ENCODE assay signal across 26 cellular contexts in genomic region chr13:105785436-105785835, GRCh38.
"Had no signal": no experiment of that assay in that cellular context is flagged by ENCODE, and none has a peak within 500 bp of the region (broad histone marks: within the 10 kb centered on the region; RNA-seq: fewer than 3 reads in every experiment).

No MANE protein-coding gene starts in this region.

- DNase-seq: stimulated activated CD4-positive, alpha-beta T cell treated with anti-CD3 and anti-CD28 coated beads, Interleukin-2, amount 100 ng/mL, for 48 hours; stimulated activated CD4-positive, alpha-beta T cell treated with anti-CD3 and anti-CD28 coated beads, Interleukin-4, amount 100 ng/mL, for 1 hour; stimulated activated CD4-positive, alpha-beta T cell treated with anti-CD3 and anti-CD28 coated beads, Interleukin-4, amount 100 ng/mL, for 24 hours; stimulated activated CD4-positive, alpha-beta T cell treated with anti-CD3 and anti-CD28 coated beads, Interleukin-4, amount 100 ng/mL, for 4 hours; stimulated activated CD8-positive, alpha-beta memory T cell treated with anti-CD3 and anti-CD28 coated beads, Interleukin-4, amount 100 ng/mL, for 48 hours; stimulated activated naive B cell treated with anti-CD40 and anti-IgM and Interleukin-4, amounts not matched to agents 10 μg/mL and 1 μg/mL and 100 μg/mL, for 72 hours; stimulated activated naive CD4-positive, alpha-beta T cell; stimulated activated naive CD4-positive, alpha-beta T cell treated with Interleukin-2 at 50 U/mL for 16 hours; stimulated activated naive CD8-positive, alpha-beta T cell treated with anti-CD3 and anti-CD28 coated beads, Interleukin-15, amount 100 ng/mL, for 72 hours; stimulated activated naive CD8-positive, alpha-beta T cell treated with anti-CD3 and anti-CD28 coated beads, Interleukin-15, Interleukin-2, amounts not matched to agents 100 U/mL and 50 U/mL, for 24 hours; stomach; substantia nigra; testis; thyroid gland; transverse colon; trophoblast cell; upper lobe of left lung; upper lobe of right lung; uterus had no signal

- H3K4me1 ChIP-seq: suprapubic skin, testis, tibial nerve, transverse colon, upper lobe of left lung, upper lobe of right lung, uterus, vagina had no signal

- H3K36me3 ChIP-seq: stomach, suprapubic skin, thoracic aorta, thyroid gland, tibial nerve, transverse colon, upper lobe of left lung, upper lobe of right lung, uterus, vagina had no signal

- H3K4me3 ChIP-seq: stomach, suprapubic skin, testis, thoracic aorta, thyroid gland, tibial nerve, transverse colon, upper lobe of left lung, upper lobe of right lung, uterus, vagina had no signal

- FAIRE-seq: urothelium cell line had no signal

- H3K27me3 ChIP-seq: stomach, suprapubic skin, testis, thyroid gland, tibial nerve, transverse colon, upper lobe of left lung, upper lobe of right lung, uterus, vagina had no signal

- H3K9me3 ChIP-seq: stomach, suprapubic skin, testis, thoracic aorta, thyroid gland, tibial nerve, transverse colon, upper lobe of left lung, upper lobe of right lung, uterus, vagina had no signal

- ATAC-seq: stimulated activated effector memory CD8-positive, alpha-beta T cell treated with anti-CD3 and anti-CD28 coated beads, Interleukin-12 subunit alpha, Interleukin-12 subunit beta, amount 100 ng/mL, for 72 hours; stimulated activated memory B cell treated with anti-CD40 and anti-IgM and Interleukin-4, amounts not matched to agents 10 μg/mL and 1 μg/mL and 100 μg/mL, for 72 hours; stimulated activated naive B cell treated with anti-CD40 and anti-IgM and Interleukin-4, amounts not matched to agents 10 μg/mL and 1 μg/mL and 100 μg/mL, for 72 hours; stimulated activated naive CD8-positive, alpha-beta T cell treated with anti-CD3 and anti-CD28 coated beads, Interleukin-15, amount 100 ng/mL, for 72 hours; stimulated activated naive CD8-positive, alpha-beta T cell treated with anti-CD3 and anti-CD28 coated beads, Interleukin-15, Interleukin-2, amounts not matched to agents 100 U/mL and 50 U/mL, for 24 hours; upper lobe of right lung had no signal

- H3K27ac ChIP-seq: stomach, suprapubic skin, testis, thoracic aorta, thyroid gland, tibial nerve, transverse colon, upper lobe of left lung, upper lobe of right lung, uterus, vagina had no signal
